ENCODE assay signal across 22 cellular contexts in the genomic region with DNA sequence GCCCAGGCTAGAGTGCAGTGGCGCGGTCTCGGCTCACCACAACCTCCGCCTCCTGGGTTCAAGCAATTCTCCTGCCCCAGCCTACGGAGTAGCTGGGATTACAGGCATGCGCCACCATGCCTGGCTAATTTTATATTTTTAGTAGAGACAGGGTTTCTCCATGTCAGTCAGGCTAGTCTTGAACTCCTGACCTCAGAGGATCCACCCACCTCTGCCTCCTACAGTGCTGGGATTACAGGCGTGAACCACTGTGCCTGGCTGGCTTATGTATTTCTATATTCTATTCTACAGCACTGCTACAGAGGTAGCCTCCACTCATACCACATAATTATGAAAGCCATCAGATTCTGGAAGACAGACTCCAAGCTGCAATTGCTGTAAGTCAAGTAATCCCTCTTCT. TPM values are rescaled to one million over a fixed set of nuclear protein-coding genes. Genes with fewer than 3 reads are reported as not detected.
"Had no signal": no experiment of that assay in that cellular context is flagged by ENCODE, and none has a peak within 500 bp of the region (broad histone marks: within the 10 kb centered on the region; RNA-seq: fewer than 3 reads in every experiment).

No MANE protein-coding gene starts in this region.

RNA-seq across cellular contexts. Expression of a gene that starts 59.5 kb away (rescaled TPM):
- total RNA-seq: kidney epithelial cell; left lobe of liver; left ventricle myocardium superior; lung microvascular endothelial cell; mesenteric fat pad; mucosa of descending colon; naive thymus-derived CD4-positive, alpha-beta T cell; natural killer cell treated with Interleukin-12 subunit alpha and Interleukin-12 subunit beta and Interleukin-15 and Interleukin-18, amount 100 ng/mL, for 72 hours; neural crest cell; occipital lobe; osteocyte; posterior vena cava; renal cortical epithelial cell; right atrium auricular region; right lobe of liver; skeletal muscle tissue; smooth muscle cell; stomach; thyroid gland; transverse colon; vagina had no signal
- polyA plus RNA-seq: naive thymus-derived CD4-positive, alpha-beta T cell; smooth muscle cell; urinary bladder had no signal
